8 cellular contexts compared by ENCODE assay signal in genomic region chr19:34217952-34218817, GRCh38. TPM values are rescaled to one million over a fixed set of nuclear protein-coding genes. Genes with fewer than 3 reads are reported as not detected.
DNase-seq lines count a peak whose midpoint lies in the region; ATAC-seq and TF ChIP-seq lines count a peak whose summit lies in the region.

No MANE protein-coding gene starts in this region.

- ATAC-seq in activated naive CD4-positive, alpha-beta T cell treated with anti-CD3 and anti-CD28 coated beads, Interleukin-2, amount 50 U/mL, for 72 hours, result peak; percentile 92 to 95

- no peaks in the 10 kb centered on the region for H3K9me2 ChIP-seq in SK-N-SH

- TF ChIP-seq EP300 in SK-N-SH (IDR thresholded peaks at IDR 0.05; ENCODE audit: borderline replicate concordance in 1 of 2, low read depth in 1 of 2, low read length in 1 of 2), result peak; percentile 61 to 85; a peak in 3 of 4 replicates

- H3K9me3 ChIP-seq in SK-N-SH, result no peaks in the 10 kb centered on the region
- H3K9me3 ChIP-seq in tibial artery, result no peaks in the 10 kb centered on the region

- WGBS in SK-N-SH (ENCODE audit: low lambda C conversion rate), result 54% methylated on average over 17 of the region's 18 CpGs

- TF ChIP-seq RAD21 in SK-N-SH (IDR thresholded peaks at IDR 0.05; ENCODE audit: low read length), result no peak

- peaks cover 6 to 17% of the 10 kb centered on the region in 2 experiments for H3K4me1 ChIP-seq in SK-N-SH (ENCODE audit: control insufficient read depth in 1 of 2, insufficient read depth in 2 of 2, low read depth in 1 of 2, low read length in 1 of 2)
- H3K4me1 ChIP-seq in tibial artery, result peaks cover 0 to 12% (median 1%) of the 10 kb centered on the region in 4 donors

- H3K27ac Mint-ChIP-seq in activated naive CD4-positive, alpha-beta T cell treated with anti-CD3 and anti-CD28 coated beads, Interleukin-2, amount 50 U/mL, for 72 hours, result peak overlapping the region; percentile 53 to 90

- H3K36me3 ChIP-seq in SK-N-SH (replicated peaks in 1 of 2; ENCODE audit: control insufficient read depth in 1 of 2, insufficient read depth in 2 of 2, low read length in 1 of 2) (peaks cover 46 to 61% of the 10 kb centered on the region in 2 experiments), tibial artery (peaks cover 25 to 80% (median 41%) of the 10 kb centered on the region in 3 donors)

- TF ChIP-seq CTCF in SK-N-SH (IDR thresholded peaks at IDR 0.05) (no peak), tibial artery (IDR thresholded peaks at IDR 0.05) (no peak)

- DNase-seq in NCI-H146 (lab: John Stamatoyannopoulos, UW) (peak; percentile 8), NCI-H146 treated with DMSO at 0.1 percent for 48 hours (lab: John Stamatoyannopoulos, UW; ENCODE audit: unreplicated experiment) (no peak), KBM-7 (peak; percentile 92), SK-N-SH (peak; percentile 46), medulla oblongata (ENCODE audit: extremely low spot score) (peak; percentile 37), tibial artery (no peak), islet precursor cell (no peak)
- peak; percentile 64 to 66 for DNase-seq in activated naive CD4-positive, alpha-beta T cell treated with anti-CD3 and anti-CD28 coated beads, Interleukin-2, amount 50 U/mL, for 72 hours (ENCODE audit: low spot score in 2 of 2)

- no peak overlapping the region for H2AFZ ChIP-seq in SK-N-SH (ENCODE audit: low read depth)

- peak overlapping the region; percentile 60 to 66 for H3K27ac ChIP-seq in SK-N-SH (ENCODE audit: low read depth in 2 of 2, low read length in 1 of 2)
- H3K27ac ChIP-seq in tibial artery, result peak overlapping the region; percentile 2 to 30

- no peaks in the 10 kb centered on the region for H3K9me3 Mint-ChIP-seq in activated naive CD4-positive, alpha-beta T cell treated with anti-CD3 and anti-CD28 coated beads, Interleukin-2, amount 50 U/mL, for 72 hours

- H3K36me3 Mint-ChIP-seq in activated naive CD4-positive, alpha-beta T cell treated with anti-CD3 and anti-CD28 coated beads, Interleukin-2, amount 50 U/mL, for 72 hours, result peaks cover 3 to 19% of the 10 kb centered on the region in 2 donors

- H3F3A ChIP-seq in SK-N-SH (replicated peaks; ENCODE audit: insufficient read depth), result peaks cover 27% of the 10 kb centered on the region

- intact Hi-C loops in tibial artery (cut with DNase I; ENCODE audit: low total_unique reads), result no loop called here

- H3K27me3 ChIP-seq in SK-N-SH (ENCODE audit: insufficient read depth), result no peaks in the 10 kb centered on the region
- no peaks in the 10 kb centered on the region for H3K27me3 ChIP-seq in tibial artery

- H4K20me1 ChIP-seq in SK-N-SH (ENCODE audit: insufficient read depth), result peaks cover 89% of the 10 kb centered on the region

- peaks cover 41% of the 10 kb centered on the region for H3K79me2 ChIP-seq in SK-N-SH (ENCODE audit: insufficient read depth)

- H3K4me2 ChIP-seq in SK-N-SH, result peak overlapping the region; percentile 7; the same call in 1 of the 2 replicates

- H3K4me3 ChIP-seq in SK-N-SH (ENCODE audit: low read depth in 2 of 2, low read length in 1 of 2) (no peak overlapping the region), tibial artery (no peak overlapping the region)

- CTCF ChIA-PET in SK-N-SH (lab: Yijun Ruan, JAX), result interaction anchor here (1.5 to 2.8 kb wide), 3 partner anchors 9 to 440 kb away, joined by 4 to 12 read pairs (median 7); no protein-coding TSS in a partner anchor

- in situ Hi-C loops in KBM-7 (cut with MboI; ENCODE audit: low pct_unique_long_range_greater_than_20kb, low sequenced_read_pairs), result no loop called here

- 0 out of 2 replicates have a peak overlapping the region, but pooled peaks have one; percentile 1 for H3K9ac ChIP-seq in SK-N-SH

- POLR2A ChIA-PET in SK-N-SH (lab: Yijun Ruan, JAX), result no interaction called here

TF ChIP-seq in SK-N-SH, 30 proteins besides CTCF, POLR2A, EP300 and RAD21 (continues in another document):
- TF ChIP-seq, protein P1, sequence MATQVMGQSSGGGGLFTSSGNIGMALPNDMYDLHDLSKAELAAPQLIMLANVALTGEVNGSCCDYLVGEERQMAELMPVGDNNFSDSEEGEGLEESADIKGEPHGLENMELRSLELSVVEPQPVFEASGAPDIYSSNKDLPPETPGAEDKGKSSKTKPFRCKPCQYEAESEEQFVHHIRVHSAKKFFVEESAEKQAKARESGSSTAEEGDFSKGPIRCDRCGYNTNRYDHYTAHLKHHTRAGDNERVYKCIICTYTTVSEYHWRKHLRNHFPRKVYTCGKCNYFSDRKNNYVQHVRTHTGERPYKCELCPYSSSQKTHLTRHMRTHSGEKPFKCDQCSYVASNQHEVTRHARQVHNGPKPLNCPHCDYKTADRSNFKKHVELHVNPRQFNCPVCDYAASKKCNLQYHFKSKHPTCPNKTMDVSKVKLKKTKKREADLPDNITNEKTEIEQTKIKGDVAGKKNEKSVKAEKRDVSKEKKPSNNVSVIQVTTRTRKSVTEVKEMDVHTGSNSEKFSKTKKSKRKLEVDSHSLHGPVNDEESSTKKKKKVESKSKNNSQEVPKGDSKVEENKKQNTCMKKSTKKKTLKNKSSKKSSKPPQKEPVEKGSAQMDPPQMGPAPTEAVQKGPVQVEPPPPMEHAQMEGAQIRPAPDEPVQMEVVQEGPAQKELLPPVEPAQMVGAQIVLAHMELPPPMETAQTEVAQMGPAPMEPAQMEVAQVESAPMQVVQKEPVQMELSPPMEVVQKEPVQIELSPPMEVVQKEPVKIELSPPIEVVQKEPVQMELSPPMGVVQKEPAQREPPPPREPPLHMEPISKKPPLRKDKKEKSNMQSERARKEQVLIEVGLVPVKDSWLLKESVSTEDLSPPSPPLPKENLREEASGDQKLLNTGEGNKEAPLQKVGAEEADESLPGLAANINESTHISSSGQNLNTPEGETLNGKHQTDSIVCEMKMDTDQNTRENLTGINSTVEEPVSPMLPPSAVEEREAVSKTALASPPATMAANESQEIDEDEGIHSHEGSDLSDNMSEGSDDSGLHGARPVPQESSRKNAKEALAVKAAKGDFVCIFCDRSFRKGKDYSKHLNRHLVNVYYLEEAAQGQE (IDR thresholded peaks at IDR 0.05; ENCODE audit: low read depth, low read length), result 0 out of 2 replicates have a peak, but pooled peaks have one; percentile 8
- no peak for TF ChIP-seq NRF1 (IDR thresholded peaks at IDR 0.05; ENCODE audit: low read depth, low read length)
- TF ChIP-seq RFX5 (IDR thresholded peaks at IDR 0.05; ENCODE audit: low read length), result no peak
- TF ChIP-seq SIN3A (IDR thresholded peaks at IDR 0.05; ENCODE audit: borderline replicate concordance, low read depth, low read length), result peak; percentile 86; the same call in 1 of the 2 replicates
- TF ChIP-seq FOXJ3 (CRISPR knock-in tag; IDR thresholded peaks at IDR 0.05), result no peak
- peak; percentile 91 for TF ChIP-seq TEAD4 (IDR thresholded peaks at IDR 0.05; ENCODE audit: borderline replicate concordance, insufficient read depth)
- TF ChIP-seq FOSL2 (IDR thresholded peaks at IDR 0.05; ENCODE audit: borderline replicate concordance, low read depth), result peak; percentile 58
- no peak for TF ChIP-seq GABPA (IDR thresholded peaks at IDR 0.05; ENCODE audit: low read depth)
- no peak for TF ChIP-seq GATA2 (CRISPR knock-in tag; IDR thresholded peaks at IDR 0.05)
- no peak for TF ChIP-seq MEF2A (IDR thresholded peaks at IDR 0.05; ENCODE audit: borderline replicate concordance, low read depth)
- TF ChIP-seq IRF3 (IDR thresholded peaks at IDR 0.05; ENCODE audit: low read depth, low read length), result no peak
- TF ChIP-seq ELF1 (IDR thresholded peaks at IDR 0.05), result no peak
- TF ChIP-seq RXRA (IDR thresholded peaks at IDR 0.05; ENCODE audit: borderline replicate concordance, low read depth), result peak; percentile 85; the same call in 1 of the 2 replicates
- TF ChIP-seq YY1 (IDR thresholded peaks at IDR 0.05; ENCODE audit: low read depth), result no peak
- TF ChIP-seq NFIC (IDR thresholded peaks at IDR 0.05; ENCODE audit: borderline replicate concordance), result peak; percentile 99
- no peak for TF ChIP-seq EZH2phosphoT487 (IDR thresholded peaks at IDR 0.05; ENCODE audit: borderline replicate concordance, low read depth)
- TF ChIP-seq, protein P2, sequence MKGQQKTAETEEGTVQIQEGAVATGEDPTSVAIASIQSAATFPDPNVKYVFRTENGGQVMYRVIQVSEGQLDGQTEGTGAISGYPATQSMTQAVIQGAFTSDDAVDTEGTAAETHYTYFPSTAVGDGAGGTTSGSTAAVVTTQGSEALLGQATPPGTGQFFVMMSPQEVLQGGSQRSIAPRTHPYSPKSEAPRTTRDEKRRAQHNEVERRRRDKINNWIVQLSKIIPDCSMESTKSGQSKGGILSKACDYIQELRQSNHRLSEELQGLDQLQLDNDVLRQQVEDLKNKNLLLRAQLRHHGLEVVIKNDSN (IDR thresholded peaks at IDR 0.05; ENCODE audit: borderline replicate concordance, low read depth), result no peak
- no peak for TF ChIP-seq MXI1 (IDR thresholded peaks at IDR 0.05; ENCODE audit: low read depth, low read length)
- TF ChIP-seq CHD2 (IDR thresholded peaks at IDR 0.05; ENCODE audit: low read length, partially characterized antibody), result no peak
- TF ChIP-seq JUND (IDR thresholded peaks at IDR 0.05), result peak; percentile 89
- TF ChIP-seq SMC3 (IDR thresholded peaks at IDR 0.05; ENCODE audit: low read depth, low read length), result no peak
- TF ChIP-seq TCF12 (IDR thresholded peaks at IDR 0.05), result peak; percentile 88
- peak; percentile 47; the same call in 1 of the 2 replicates for TF ChIP-seq RCOR1 (IDR thresholded peaks at IDR 0.05; ENCODE audit: low read length)

RNA-seq across cellular contexts. Expression of gene GARRE1, which starts 36.2 kb away (rescaled TPM):
- 9.7 and 10.9 TPM in 2 replicates for polyA plus RNA-seq in SK-N-SH (2012; rRNA removed)
- polyA plus RNA-seq in SK-N-SH (2012; cell fraction: cytosol; rRNA removed), result 6.3 and 7.8 TPM in 2 replicates
- polyA plus RNA-seq in SK-N-SH (2012; cell fraction: nucleus; rRNA removed), result 13.0 and 15.5 TPM in 2 replicates
- 10 to 100 TPM; 11.7 to 15.0 TPM for total RNA-seq in activated naive CD4-positive, alpha-beta T cell treated with anti-CD3 and anti-CD28 coated beads, Interleukin-2, amount 50 U/mL, for 72 hours

RNA-seq across cellular contexts. Expression of gene LSM14A, which starts 45.9 kb away (rescaled TPM):
- 79.0 and 87.7 TPM in 2 replicates for polyA plus RNA-seq in SK-N-SH (2012; rRNA removed)
- polyA plus RNA-seq in SK-N-SH (2012; cell fraction: cytosol; rRNA removed), result 85.1 and 96.5 TPM in 2 replicates
- polyA plus RNA-seq in SK-N-SH (2012; cell fraction: nucleus; rRNA removed), result 44.3 and 50.3 TPM in 2 replicates
- 100 to 1,000 TPM in 1 of 2 donors, 10 to 100 TPM in 1; 77.3 to 101 TPM for total RNA-seq in activated naive CD4-positive, alpha-beta T cell treated with anti-CD3 and anti-CD28 coated beads, Interleukin-2, amount 50 U/mL, for 72 hours

Comparison
In these comparisons a context has a peak if more than half of its experiments do, and no peak if none do; other contexts are left out.
1. DNase-seq: peak in NCI-H146 (single experiment), KBM-7 (single experiment), SK-N-SH (single experiment), activated naive CD4-positive, alpha-beta T cell treated with anti-CD3 and anti-CD28 coated beads, Interleukin-2, amount 50 U/mL, for 72 hours (2 of 2) and medulla oblongata (single experiment); none in NCI-H146 treated with DMSO at 0.1 percent for 48 hours (single experiment), tibial artery (0 of 2) and islet precursor cell (single experiment).